In the genomic region with DNA sequence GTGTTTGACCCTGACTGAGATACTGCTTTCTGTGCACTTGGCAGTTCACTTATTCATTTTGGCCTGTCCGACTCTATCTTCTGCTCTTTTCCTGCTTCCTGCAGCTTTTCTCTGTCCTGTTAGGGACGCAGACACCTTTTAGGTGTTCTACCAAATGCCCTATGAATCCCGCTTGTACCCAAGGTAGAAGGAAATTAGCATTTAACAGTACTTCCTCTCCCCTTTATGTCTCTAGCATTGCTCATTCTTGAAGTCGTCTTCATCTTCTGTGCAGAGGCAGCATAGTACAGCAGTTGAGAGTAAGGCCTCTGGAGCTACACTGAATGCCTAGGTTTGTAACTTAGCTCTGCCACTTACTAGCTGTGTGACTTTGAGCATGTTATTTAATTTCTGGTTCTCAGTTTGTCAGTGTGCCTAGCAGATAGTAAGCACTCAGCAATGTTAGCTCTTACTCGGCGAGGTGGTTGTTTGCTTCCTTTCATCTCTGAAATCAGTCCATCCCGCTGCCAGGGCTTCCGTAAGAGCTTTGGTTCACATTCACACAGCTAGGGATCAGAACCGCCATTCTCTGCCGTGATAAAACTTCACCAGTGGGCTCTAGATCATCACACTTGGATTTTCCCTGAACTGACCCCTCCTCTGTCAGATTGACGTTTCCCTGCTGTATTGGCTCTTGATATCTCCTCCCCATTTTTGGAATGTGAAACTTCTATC, we compare ENCODE assay signal across 8 cellular contexts. TPM values are rescaled to one million over a fixed set of nuclear protein-coding genes. Genes with fewer than 3 reads are reported as not detected.
DNase-seq lines count a peak whose midpoint lies in the region; ATAC-seq and TF ChIP-seq lines count a peak whose summit lies in the region.

No MANE protein-coding gene starts in this region.

- H3K27me3 Mint-ChIP-seq in progenitor cell of endocrine pancreas: no peaks in the 10 kb centered on the region

- H3K4me3 ChIP-seq in GM06990 (replicated peaks; ENCODE audit: low read depth, low read length): peak overlapping the region; percentile 97
- H3K4me3 ChIP-seq in epithelial cell of esophagus (ENCODE audit: low read length): peak overlapping the region; percentile 83

- peak overlapping the region; percentile 94 for H3K4me3 Mint-ChIP-seq in progenitor cell of endocrine pancreas (ENCODE audit: low read depth)

- TF ChIP-seq CTCF in GM06990 (IDR thresholded peaks at IDR 0.05; ENCODE audit: insufficient read depth, low read length, poor library complexity, severe bottlenecking): no peak
- TF ChIP-seq CTCF in epithelial cell of esophagus (IDR thresholded peaks at IDR 0.05; ENCODE audit: insufficient read depth, low read depth, low read length, missing control alignments): no peak
- no peak for TF ChIP-seq CTCF in progenitor cell of endocrine pancreas (IDR thresholded peaks at IDR 0.05; ENCODE audit: unreplicated experiment)

- H3K36me3 ChIP-seq in GM06990 (ENCODE audit: control insufficient read depth, insufficient read depth, low read length): peaks cover 9% of the 10 kb centered on the region

- no peak for DNase-seq in GM06990 (ENCODE audit: extremely low read depth, insufficient read length)
- DNase-seq in RKO (ENCODE audit: low spot score): peak; percentile 49
- no peak for DNase-seq in epithelial cell of esophagus (ENCODE audit: low read depth)
- no peak for DNase-seq in progenitor cell of endocrine pancreas (ENCODE audit: low spot score, unreplicated experiment)
- DNase-seq in NCI-H1092 (lab: John Stamatoyannopoulos, UW): no peak

- H3K27ac Mint-ChIP-seq in progenitor cell of endocrine pancreas: peak overlapping the region; percentile 98

- no peaks in the 10 kb centered on the region for H3K27me3 ChIP-seq in GM06990 (replicated peaks; ENCODE audit: control insufficient read depth, insufficient read depth, low read length)

- peaks cover 12% of the 10 kb centered on the region for H3K4me1 Mint-ChIP-seq in progenitor cell of endocrine pancreas (ENCODE audit: low read depth)

- H3K36me3 Mint-ChIP-seq in progenitor cell of endocrine pancreas (ENCODE audit: insufficient read depth): peaks cover 2% of the 10 kb centered on the region

- ATAC-seq in HG03025 (IDR thresholded peaks at IDR 0.05; ENCODE audit: low FRiP score, unreplicated experiment) (no peak), HG02885 (IDR thresholded peaks at IDR 0.05; ENCODE audit: poor library complexity, unreplicated experiment) (no peak), HG03432 (IDR thresholded peaks at IDR 0.05; ENCODE audit: unreplicated experiment) (no peak)

- H3K9me3 Mint-ChIP-seq in progenitor cell of endocrine pancreas (ENCODE audit: low read depth): no peaks in the 10 kb centered on the region

RNA-seq across cellular contexts. Expression of gene CCT7, which starts 1.4 kb away (rescaled TPM):
- 249 and 256 TPM in 2 replicates for total RNA-seq in progenitor cell of endocrine pancreas

RNA-seq across cellular contexts. Expression of gene PRADC1, which starts 2.4 kb away (rescaled TPM):
- 9.8 and 10.2 TPM in 2 replicates for total RNA-seq in progenitor cell of endocrine pancreas

RNA-seq across cellular contexts. Expression of gene SMYD5, which starts 21.4 kb away (rescaled TPM):
- total RNA-seq in progenitor cell of endocrine pancreas: 30.2 and 32.7 TPM in 2 replicates

RNA-seq across cellular contexts. Expression of gene NOTO, which starts 33.1 kb away (rescaled TPM):
- total RNA-seq in progenitor cell of endocrine pancreas: not detected in 2 replicates

RNA-seq across cellular contexts. Expression of gene FBXO41, which starts 48.8 kb away (rescaled TPM):
- 7.1 and 7.4 TPM in 2 replicates for total RNA-seq in progenitor cell of endocrine pancreas
